In the genomic region with DNA sequence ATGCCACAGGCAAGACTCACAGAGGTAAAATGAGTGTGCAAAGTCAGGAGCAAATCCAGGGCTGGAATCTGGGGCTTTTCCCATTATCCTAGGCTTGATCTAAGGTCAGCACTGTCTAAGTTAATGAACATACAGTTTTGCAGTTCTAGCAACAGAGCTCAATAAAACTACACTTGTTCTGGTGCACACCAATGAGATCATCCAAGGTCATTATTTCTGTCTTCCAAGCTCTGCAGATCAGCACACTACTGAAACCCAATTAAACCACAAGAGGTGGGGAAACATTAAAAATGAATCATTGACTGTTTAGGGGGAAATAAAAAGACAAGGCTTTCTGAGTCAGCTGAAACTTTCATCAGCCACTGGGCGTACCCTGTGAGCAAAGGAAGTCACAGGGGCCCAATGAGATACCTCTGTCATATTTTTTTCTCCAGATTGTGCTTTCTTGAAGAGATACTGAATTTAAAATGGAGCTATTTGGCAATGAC, we compare ENCODE assay signal across 8 cellular contexts.
DNase-seq lines count a peak whose midpoint lies in the region; FAIRE-seq and TF ChIP-seq lines count a peak whose summit lies in the region.

No MANE protein-coding gene starts in this region.

- TF ChIP-seq POLR2A in esophagus squamous epithelium (IDR thresholded peaks at IDR 0.05), result no peak

- H3K9me3 Mint-ChIP-seq in HFFc6, result peaks cover 5% of the 10 kb centered on the region; the same call in 1 of the 2 replicates
- peaks cover 8% of the 10 kb centered on the region for H3K9me3 Mint-ChIP-seq in activated CD4-positive, alpha-beta memory T cell treated with anti-CD3 and anti-CD28 coated beads for 36 hours

- H3K27me3 ChIP-seq in esophagus squamous epithelium, result no peaks in the 10 kb centered on the region
- H3K27me3 ChIP-seq in small intestine (ENCODE audit: control insufficient read depth in 2 of 2, insufficient read depth in 2 of 2, low read length in 2 of 2), result no peaks in the 10 kb centered on the region

- WGBS in esophagus squamous epithelium, 2 donors, result 11 to 18% methylated on average over 1 of the region's 1 CpG
- WGBS in small intestine, 3 donors, result 32 to 72% (median 39%) methylated on average over 1 of the region's 1 CpG

- CTCF ChIA-PET in activated CD4-positive, alpha-beta memory T cell treated with anti-CD3 and anti-CD28 coated beads for 36 hours (lab: Charles Lee), result no interaction called here

- DNase-seq in NCI-H2227 treated with DMSO at 0.1 percent for 48 hours (lab: John Stamatoyannopoulos, UW) (peak; percentile 28), NCI-H2227 (lab: John Stamatoyannopoulos, UW; ENCODE audit: unreplicated experiment) (no peak), HFFc6 (peak; percentile 81), NCI-H748 (lab: John Stamatoyannopoulos, UW; ENCODE audit: unreplicated experiment) (peak; percentile 75), esophagus squamous epithelium (lab: John Stamatoyannopoulos, UW) (no peak), small intestine (peak; percentile 50), amniotic stem cell (lab: John Stamatoyannopoulos, UW) (no peak)
- DNase-seq in activated CD4-positive, alpha-beta memory T cell treated with anti-CD3 and anti-CD28 coated beads for 36 hours, result no peak

- intact Hi-C loops in esophagus squamous epithelium (cut with DNase I), result no loop called here
- intact Hi-C loops in activated CD4-positive, alpha-beta memory T cell treated with anti-CD3 and anti-CD28 coated beads for 36 hours (cut with micrococcal nuclease), result no loop called here

- no peaks in the 10 kb centered on the region for H3K36me3 Mint-ChIP-seq in HFFc6 (ENCODE audit: low read depth)
- no peaks in the 10 kb centered on the region for H3K36me3 Mint-ChIP-seq in activated CD4-positive, alpha-beta memory T cell treated with anti-CD3 and anti-CD28 coated beads for 36 hours

- peak overlapping the region; percentile 45; the same call in 1 of the 2 replicates for H3K27ac Mint-ChIP-seq in HFFc6
- H3K27ac Mint-ChIP-seq in activated CD4-positive, alpha-beta memory T cell treated with anti-CD3 and anti-CD28 coated beads for 36 hours, result no peak overlapping the region

- peaks cover 56% of the 10 kb centered on the region for H3K4me1 Mint-ChIP-seq in HFFc6 (ENCODE audit: low read depth)
- no peaks in the 10 kb centered on the region for H3K4me1 Mint-ChIP-seq in activated CD4-positive, alpha-beta memory T cell treated with anti-CD3 and anti-CD28 coated beads for 36 hours (ENCODE audit: low read depth)

- H3K4me3 ChIP-seq in esophagus squamous epithelium (no peak overlapping the region), small intestine (ENCODE audit: low read depth in 1 of 2, low read length in 2 of 2) (no peak overlapping the region)

- H3K4me3 Mint-ChIP-seq in HFFc6, result peak overlapping the region; percentile 76
- no peak overlapping the region for H3K4me3 Mint-ChIP-seq in activated CD4-positive, alpha-beta memory T cell treated with anti-CD3 and anti-CD28 coated beads for 36 hours

- peaks cover 18 to 57% (median 38%) of the 10 kb centered on the region in 3 donors for H3K4me1 ChIP-seq in esophagus squamous epithelium
- H3K4me1 ChIP-seq in small intestine (ENCODE audit: control insufficient read depth in 2 of 2, insufficient read depth in 1 of 2, low read depth in 1 of 2, low read length in 1 of 2), result peaks cover 4 to 17% of the 10 kb centered on the region in 2 donors

- POLR2A ChIA-PET in activated CD4-positive, alpha-beta memory T cell treated with anti-CD3 and anti-CD28 coated beads for 36 hours (lab: Charles Lee), result no interaction called here

- TF ChIP-seq CTCF in HFFc6 (IDR thresholded peaks at IDR 0.05), result no peak
- TF ChIP-seq CTCF in esophagus squamous epithelium (IDR thresholded peaks at IDR 0.05), result no peak

- H3K27ac ChIP-seq in esophagus squamous epithelium, result peak overlapping the region; percentile 46 to 83 (median 69)
- H3K27ac ChIP-seq in small intestine (ENCODE audit: low read depth in 1 of 2, low read length in 1 of 2), result peak overlapping the region in 1 of 2 donors; percentile 20

- FAIRE-seq in small intestine (lab: Jason Lieb, UNC), result no peak

- H3K36me3 ChIP-seq in esophagus squamous epithelium (no peaks in the 10 kb centered on the region), small intestine (ENCODE audit: control insufficient read depth in 2 of 2, insufficient read depth in 2 of 2, low read length in 2 of 2) (no peaks in the 10 kb centered on the region)

- no peaks in the 10 kb centered on the region for H3K9me3 ChIP-seq in esophagus squamous epithelium
- H3K9me3 ChIP-seq in small intestine (ENCODE audit: control insufficient read depth, low read depth), result no peaks in the 10 kb centered on the region

- H3K27me3 Mint-ChIP-seq in HFFc6 (ENCODE audit: insufficient read depth), result peaks cover 7% of the 10 kb centered on the region
- H3K27me3 Mint-ChIP-seq in activated CD4-positive, alpha-beta memory T cell treated with anti-CD3 and anti-CD28 coated beads for 36 hours, result no peaks in the 10 kb centered on the region

Comparison
In these comparisons a context has a peak if more than half of its experiments do, and no peak if none do; other contexts are left out.
1. DNase-seq: peak in NCI-H2227 treated with DMSO at 0.1 percent for 48 hours (single experiment), HFFc6 (single experiment), NCI-H748 (single experiment) and small intestine (single experiment); none in NCI-H2227 (single experiment), esophagus squamous epithelium (single experiment), activated CD4-positive, alpha-beta memory T cell treated with anti-CD3 and anti-CD28 coated beads for 36 hours (single experiment) and amniotic stem cell (single experiment).